2 cellular contexts compared by ENCODE assay signal in the genomic region with DNA sequence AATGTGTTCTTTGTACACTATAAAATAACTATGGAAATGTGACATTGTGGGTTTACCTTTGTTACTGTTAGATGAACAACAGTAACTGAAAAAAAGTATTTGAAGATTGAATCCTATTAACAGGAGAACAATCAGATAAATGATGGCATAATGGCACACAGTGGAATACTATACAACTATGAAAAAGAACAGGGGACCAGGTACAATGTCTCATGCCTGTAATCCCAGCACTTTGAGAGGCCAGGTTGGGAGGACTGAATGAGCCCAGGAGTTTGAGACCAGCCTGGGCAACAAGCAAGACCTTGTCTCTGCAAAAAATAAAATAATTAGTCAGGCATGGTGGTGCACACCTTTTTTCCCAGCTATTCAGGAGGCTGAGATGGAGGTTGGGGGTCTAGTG.
TF ChIP-seq lines count a peak whose summit lies in the region.

No MANE protein-coding gene starts in this region.

TF ChIP-seq in HEK293, 187 proteins besides CTCF, POLR2A, EP300 and RAD21:
- TF ChIP-seq ZNF146 (tag by site-specific recombination; IDR thresholded peaks at IDR 0.05) (peak; percentile 89), ZNF596 (tag by site-specific recombination; IDR thresholded peaks at IDR 0.05) (no peak), ZNF23 (tag by site-specific recombination; IDR thresholded peaks at IDR 0.05; ENCODE audit: borderline replicate concordance) (no peak)
- TF ChIP-seq, protein P1, sequence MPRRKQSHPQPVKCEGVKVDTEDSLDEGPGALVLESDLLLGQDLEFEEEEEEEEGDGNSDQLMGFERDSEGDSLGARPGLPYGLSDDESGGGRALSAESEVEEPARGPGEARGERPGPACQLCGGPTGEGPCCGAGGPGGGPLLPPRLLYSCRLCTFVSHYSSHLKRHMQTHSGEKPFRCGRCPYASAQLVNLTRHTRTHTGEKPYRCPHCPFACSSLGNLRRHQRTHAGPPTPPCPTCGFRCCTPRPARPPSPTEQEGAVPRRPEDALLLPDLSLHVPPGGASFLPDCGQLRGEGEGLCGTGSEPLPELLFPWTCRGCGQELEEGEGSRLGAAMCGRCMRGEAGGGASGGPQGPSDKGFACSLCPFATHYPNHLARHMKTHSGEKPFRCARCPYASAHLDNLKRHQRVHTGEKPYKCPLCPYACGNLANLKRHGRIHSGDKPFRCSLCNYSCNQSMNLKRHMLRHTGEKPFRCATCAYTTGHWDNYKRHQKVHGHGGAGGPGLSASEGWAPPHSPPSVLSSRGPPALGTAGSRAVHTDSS (tag by site-specific recombination; IDR thresholded peaks at IDR 0.05): no peak
TF ChIP-seq in HEK293: peak in this region for 1.

TF ChIP-seq in K562, 482 proteins besides CTCF, POLR2A, EP300 and RAD21 (continued from another document):
- TF ChIP-seq THAP12 (CRISPR knock-in tag; IDR thresholded peaks at IDR 0.05) (no peak), RBM25 (IDR thresholded peaks at IDR 0.05; ENCODE audit: low read depth, low read length, severe bottlenecking) (peak; percentile 43), ZNF146 (CRISPR knock-in tag; IDR thresholded peaks at IDR 0.05; ENCODE audit: unreplicated experiment) (peak; percentile 72), TAF1 (IDR thresholded peaks at IDR 0.05; ENCODE audit: control insufficient read depth, extremely low read depth, insufficient read depth, low read length, severe bottlenecking) (no peak), CHD7 (IDR thresholded peaks at IDR 0.05; ENCODE audit: low read depth, low read length) (no peak), RERE (CRISPR knock-in tag; IDR thresholded peaks at IDR 0.05; ENCODE audit: borderline replicate concordance) (no peak), ETV1 (tag; conservative IDR thresholded peaks at IDR 0.05; ENCODE audit: low read depth) (no peak), FOS (IDR thresholded peaks at IDR 0.05; ENCODE audit: extremely low read depth, insufficient read length) (no peak), NCOA4 (IDR thresholded peaks at IDR 0.05; ENCODE audit: partially characterized antibody) (no peak), MBD1 (CRISPR knock-in tag; IDR thresholded peaks at IDR 0.05) (no peak), ZNF24 (IDR thresholded peaks at IDR 0.05) (no peak), ZNF830 (CRISPR knock-in tag; IDR thresholded peaks at IDR 0.05) (no peak)
- TF ChIP-seq, protein P2, sequence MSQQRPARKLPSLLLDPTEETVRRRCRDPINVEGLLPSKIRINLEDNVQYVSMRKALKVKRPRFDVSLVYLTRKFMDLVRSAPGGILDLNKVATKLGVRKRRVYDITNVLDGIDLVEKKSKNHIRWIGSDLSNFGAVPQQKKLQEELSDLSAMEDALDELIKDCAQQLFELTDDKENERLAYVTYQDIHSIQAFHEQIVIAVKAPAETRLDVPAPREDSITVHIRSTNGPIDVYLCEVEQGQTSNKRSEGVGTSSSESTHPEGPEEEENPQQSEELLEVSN (IDR thresholded peaks at IDR 0.05; ENCODE audit: borderline replicate concordance in 1 of 2, extremely low read depth in 1 of 2, insufficient read depth in 1 of 2, insufficient read length in 1 of 2, low read depth in 1 of 2, low read length in 1 of 2, poor library complexity in 1 of 2, severe bottlenecking in 1 of 2): no peak
- TF ChIP-seq, protein P3, sequence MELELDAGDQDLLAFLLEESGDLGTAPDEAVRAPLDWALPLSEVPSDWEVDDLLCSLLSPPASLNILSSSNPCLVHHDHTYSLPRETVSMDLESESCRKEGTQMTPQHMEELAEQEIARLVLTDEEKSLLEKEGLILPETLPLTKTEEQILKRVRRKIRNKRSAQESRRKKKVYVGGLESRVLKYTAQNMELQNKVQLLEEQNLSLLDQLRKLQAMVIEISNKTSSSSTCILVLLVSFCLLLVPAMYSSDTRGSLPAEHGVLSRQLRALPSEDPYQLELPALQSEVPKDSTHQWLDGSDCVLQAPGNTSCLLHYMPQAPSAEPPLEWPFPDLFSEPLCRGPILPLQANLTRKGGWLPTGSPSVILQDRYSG (tag; conservative IDR thresholded peaks at IDR 0.05; ENCODE audit: low read depth): no peak
- TF ChIP-seq, protein P4, sequence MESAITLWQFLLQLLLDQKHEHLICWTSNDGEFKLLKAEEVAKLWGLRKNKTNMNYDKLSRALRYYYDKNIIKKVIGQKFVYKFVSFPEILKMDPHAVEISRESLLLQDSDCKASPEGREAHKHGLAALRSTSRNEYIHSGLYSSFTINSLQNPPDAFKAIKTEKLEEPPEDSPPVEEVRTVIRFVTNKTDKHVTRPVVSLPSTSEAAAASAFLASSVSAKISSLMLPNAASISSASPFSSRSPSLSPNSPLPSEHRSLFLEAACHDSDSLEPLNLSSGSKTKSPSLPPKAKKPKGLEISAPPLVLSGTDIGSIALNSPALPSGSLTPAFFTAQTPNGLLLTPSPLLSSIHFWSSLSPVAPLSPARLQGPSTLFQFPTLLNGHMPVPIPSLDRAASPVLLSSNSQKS (CRISPR knock-in tag; IDR thresholded peaks at IDR 0.05): no peak
